Comparison of ENCODE assay signal across 24 cellular contexts in genomic region chr17:81099888-81100287, GRCh38.
"Had no signal": no experiment of that assay in that cellular context is flagged by ENCODE, and none has a peak within 500 bp of the region (broad histone marks: within the 10 kb centered on the region; RNA-seq: fewer than 3 reads in every experiment).

No MANE protein-coding gene starts in this region.

- H3K27me3 Mint-ChIP-seq: activated naive CD8-positive, alpha-beta T cell treated with anti-CD3 and anti-CD28 coated beads, Interleukin-2, amount 10 ng/mL, durations not matched to agents 7 days and 5 days; central memory CD8-positive, alpha-beta T cell had no signal

- H3K27ac ChIP-seq: adrenal gland, body of pancreas had no signal

- H3K27ac Mint-ChIP-seq: activated CD8-positive, alpha-beta T cell treated with anti-CD3 and anti-CD28 coated beads, Interleukin-2, amount 10 ng/mL, durations not matched to agents 7 days and 5 days; activated naive CD8-positive, alpha-beta T cell treated with anti-CD3 and anti-CD28 coated beads, Interleukin-2, amount 10 ng/mL, durations not matched to agents 7 days and 5 days; T-helper 1 cell treated with Interleukin-12 subunit alpha and Interleukin-12 subunit beta and Interleukin-4 antibody, amounts not matched to agents 30 μg/mL and 1 μg/mL, for 36 hours; WTC11 had no signal

- H3K36me3 Mint-ChIP-seq: activated naive CD8-positive, alpha-beta T cell treated with anti-CD3 and anti-CD28 coated beads, Interleukin-2, amount 10 ng/mL, durations not matched to agents 7 days and 5 days; WTC11 had no signal

- H3K27me3 ChIP-seq: adrenal gland, body of pancreas had no signal

- DNase-seq: activated CD4-positive, alpha-beta T cell treated with anti-CD3 and anti-CD28 coated beads for 48 hours; activated CD4-positive, alpha-beta T cell treated with anti-CD3 and anti-CD28 coated beads, Interleukin-2, amount 50 U/mL, for 4 hours; activated CD4-positive, CD25-positive, alpha-beta regulatory T cell treated with anti-CD3 and anti-CD28 coated beads, Interleukin-2, amount 50 U/mL, for 72 hours; activated CD8-positive, alpha-beta memory T cell treated with anti-CD3 and anti-CD28 coated beads, Interleukin-2, amount 50 U/mL, for 48 hours; activated CD8-positive, alpha-beta T cell treated with anti-CD3 and anti-CD28 coated beads, Interleukin-2, amount 10 ng/mL, durations not matched to agents 7 days and 5 days; activated naive CD4-positive, alpha-beta T cell treated with anti-CD3 and anti-CD28 coated beads, Interleukin-2, amount 50 U/mL, for 16 hours; activated naive CD8-positive, alpha-beta T cell treated with anti-CD3 and anti-CD28 coated beads, Interleukin-2, amount 10 ng/mL, durations not matched to agents 7 days and 5 days; activated T-cell treated with anti-CD3 and anti-CD28 coated beads, Interleukin-2, amount 50 U/mL, for 1 hour; adrenal gland; aorta; body of pancreas; Kasumi-1; KBM-7; NCI-H146; NCI-H187 treated with DMSO at 0.1 percent for 48 hours; NCI-H2081 treated with DMSO at 0.1 percent for 48 hours; NCI-H2171; NCI-H226; NCI-H526 treated with DMSO at 0.1 percent for 48 hours; NCI-H82; SHP77 had no signal

- H3K9me3 ChIP-seq: adrenal gland, body of pancreas had no signal

- ATAC-seq: activated CD8-positive, alpha-beta T cell treated with anti-CD3 and anti-CD28 coated beads, Interleukin-2, amount 10 ng/mL, durations not matched to agents 7 days and 5 days; body of pancreas; WTC11 had no signal

- H3K4me3 Mint-ChIP-seq: activated CD8-positive, alpha-beta T cell treated with anti-CD3 and anti-CD28 coated beads, Interleukin-2, amount 10 ng/mL, durations not matched to agents 7 days and 5 days; activated naive CD8-positive, alpha-beta T cell treated with anti-CD3 and anti-CD28 coated beads, Interleukin-2, amount 10 ng/mL, durations not matched to agents 7 days and 5 days; central memory CD8-positive, alpha-beta T cell; T-helper 1 cell treated with Interleukin-12 subunit alpha and Interleukin-12 subunit beta and Interleukin-4 antibody, amounts not matched to agents 30 μg/mL and 1 μg/mL, for 36 hours; WTC11 had no signal

- H3K4me3 ChIP-seq: adrenal gland, body of pancreas had no signal

- H3K9me3 Mint-ChIP-seq: activated naive CD8-positive, alpha-beta T cell treated with anti-CD3 and anti-CD28 coated beads, Interleukin-2, amount 10 ng/mL, durations not matched to agents 7 days and 5 days; central memory CD8-positive, alpha-beta T cell; T-helper 1 cell treated with Interleukin-12 subunit alpha and Interleukin-12 subunit beta and Interleukin-4 antibody, amounts not matched to agents 30 μg/mL and 1 μg/mL, for 36 hours; WTC11 had no signal
